3 cellular contexts compared by ENCODE assay signal in the genomic region with DNA sequence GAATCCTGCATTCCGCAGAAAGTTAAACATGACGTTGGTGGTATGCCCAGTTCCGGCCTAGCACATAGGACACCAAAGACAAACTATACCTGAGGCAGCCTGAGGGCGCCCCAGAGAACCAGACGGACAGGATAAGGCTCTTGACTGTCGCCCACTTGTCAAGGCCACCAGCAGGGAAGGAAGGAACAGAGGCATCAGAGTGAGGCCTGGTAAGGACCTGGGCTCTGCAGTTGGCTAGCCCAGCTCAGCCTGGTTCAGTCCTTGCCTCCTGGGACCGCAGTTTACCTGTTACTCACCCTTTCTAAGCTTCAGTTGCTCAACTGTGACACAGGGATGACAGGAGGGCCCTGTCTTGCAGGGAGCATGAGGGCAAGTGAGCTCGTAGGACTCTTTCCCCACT.
A peak's percentile ranks its signal among the peaks of the same experiment; 100 is the strongest.
TF ChIP-seq lines count a peak whose summit lies in the region.

No MANE protein-coding gene starts in this region.

TF ChIP-seq in IMR-90, 13 proteins besides CTCF, POLR2A, EP300 and RAD21:
- TF ChIP-seq MXI1 (IDR thresholded peaks at IDR 0.05; ENCODE audit: borderline replicate concordance, low read depth, low read length) (no peak), CHD1 (IDR thresholded peaks at IDR 0.05; ENCODE audit: low read depth, low read length) (no peak), MAFK (IDR thresholded peaks at IDR 0.05; ENCODE audit: low read depth, low read length) (no peak), FOS (IDR thresholded peaks at IDR 0.05; ENCODE audit: low read depth, low read length) (no peak), SMC3 (IDR thresholded peaks at IDR 0.05; ENCODE audit: low read depth, low read length) (no peak), MAZ (IDR thresholded peaks at IDR 0.05; ENCODE audit: borderline replicate concordance, low read depth, low read length) (no peak), NFE2L2 (IDR thresholded peaks at IDR 0.05; ENCODE audit: low read depth, low read length) (no peak), RCOR1 (IDR thresholded peaks at IDR 0.05; ENCODE audit: insufficient replicate concordance, low read length) (no peak), BHLHE40 (IDR thresholded peaks at IDR 0.05; ENCODE audit: low read depth, low read length) (no peak), CEBPB (IDR thresholded peaks at IDR 0.05; ENCODE audit: low read depth, low read length) (no peak), RFX5 (IDR thresholded peaks at IDR 0.05; ENCODE audit: low read depth, low read length) (no peak)
- TF ChIP-seq, protein P1, sequence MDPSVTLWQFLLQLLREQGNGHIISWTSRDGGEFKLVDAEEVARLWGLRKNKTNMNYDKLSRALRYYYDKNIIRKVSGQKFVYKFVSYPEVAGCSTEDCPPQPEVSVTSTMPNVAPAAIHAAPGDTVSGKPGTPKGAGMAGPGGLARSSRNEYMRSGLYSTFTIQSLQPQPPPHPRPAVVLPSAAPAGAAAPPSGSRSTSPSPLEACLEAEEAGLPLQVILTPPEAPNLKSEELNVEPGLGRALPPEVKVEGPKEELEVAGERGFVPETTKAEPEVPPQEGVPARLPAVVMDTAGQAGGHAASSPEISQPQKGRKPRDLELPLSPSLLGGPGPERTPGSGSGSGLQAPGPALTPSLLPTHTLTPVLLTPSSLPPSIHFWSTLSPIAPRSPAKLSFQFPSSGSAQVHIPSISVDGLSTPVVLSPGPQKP (IDR thresholded peaks at IDR 0.05; ENCODE audit: borderline replicate concordance, low read depth, low read length) = no peak
- TF ChIP-seq, protein P2, sequence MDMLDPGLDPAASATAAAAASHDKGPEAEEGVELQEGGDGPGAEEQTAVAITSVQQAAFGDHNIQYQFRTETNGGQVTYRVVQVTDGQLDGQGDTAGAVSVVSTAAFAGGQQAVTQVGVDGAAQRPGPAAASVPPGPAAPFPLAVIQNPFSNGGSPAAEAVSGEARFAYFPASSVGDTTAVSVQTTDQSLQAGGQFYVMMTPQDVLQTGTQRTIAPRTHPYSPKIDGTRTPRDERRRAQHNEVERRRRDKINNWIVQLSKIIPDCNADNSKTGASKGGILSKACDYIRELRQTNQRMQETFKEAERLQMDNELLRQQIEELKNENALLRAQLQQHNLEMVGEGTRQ (IDR thresholded peaks at IDR 0.05; ENCODE audit: low read depth, low read length) = no peak
TF ChIP-seq in IMR-90: peak in this region for 0.

TF ChIP-seq in K562, 482 proteins besides CTCF, POLR2A, EP300 and RAD21 (continues in another document):
- TF ChIP-seq ERF (CRISPR knock-in tag; IDR thresholded peaks at IDR 0.05) (no peak), RFX5 (IDR thresholded peaks at IDR 0.05; ENCODE audit: low read depth, low read length) (no peak)
- TF ChIP-seq, protein P3, sequence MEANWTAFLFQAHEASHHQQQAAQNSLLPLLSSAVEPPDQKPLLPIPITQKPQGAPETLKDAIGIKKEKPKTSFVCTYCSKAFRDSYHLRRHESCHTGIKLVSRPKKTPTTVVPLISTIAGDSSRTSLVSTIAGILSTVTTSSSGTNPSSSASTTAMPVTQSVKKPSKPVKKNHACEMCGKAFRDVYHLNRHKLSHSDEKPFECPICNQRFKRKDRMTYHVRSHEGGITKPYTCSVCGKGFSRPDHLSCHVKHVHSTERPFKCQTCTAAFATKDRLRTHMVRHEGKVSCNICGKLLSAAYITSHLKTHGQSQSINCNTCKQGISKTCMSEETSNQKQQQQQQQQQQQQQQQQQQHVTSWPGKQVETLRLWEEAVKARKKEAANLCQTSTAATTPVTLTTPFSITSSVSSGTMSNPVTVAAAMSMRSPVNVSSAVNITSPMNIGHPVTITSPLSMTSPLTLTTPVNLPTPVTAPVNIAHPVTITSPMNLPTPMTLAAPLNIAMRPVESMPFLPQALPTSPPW (CRISPR knock-in tag; IDR thresholded peaks at IDR 0.05) = no peak
- TF ChIP-seq, protein P4, sequence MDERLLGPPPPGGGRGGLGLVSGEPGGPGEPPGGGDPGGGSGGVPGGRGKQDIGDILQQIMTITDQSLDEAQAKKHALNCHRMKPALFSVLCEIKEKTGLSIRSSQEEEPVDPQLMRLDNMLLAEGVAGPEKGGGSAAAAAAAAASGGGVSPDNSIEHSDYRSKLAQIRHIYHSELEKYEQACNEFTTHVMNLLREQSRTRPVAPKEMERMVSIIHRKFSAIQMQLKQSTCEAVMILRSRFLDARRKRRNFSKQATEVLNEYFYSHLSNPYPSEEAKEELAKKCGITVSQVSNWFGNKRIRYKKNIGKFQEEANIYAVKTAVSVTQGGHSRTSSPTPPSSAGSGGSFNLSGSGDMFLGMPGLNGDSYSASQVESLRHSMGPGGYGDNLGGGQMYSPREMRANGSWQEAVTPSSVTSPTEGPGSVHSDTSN (CRISPR knock-in tag; IDR thresholded peaks at IDR 0.05; ENCODE audit: low read depth) = no peak
- TF ChIP-seq, protein P4 (tag; conservative IDR thresholded peaks at IDR 0.05; ENCODE audit: low read depth) = no peak
- TF ChIP-seq, protein P5, sequence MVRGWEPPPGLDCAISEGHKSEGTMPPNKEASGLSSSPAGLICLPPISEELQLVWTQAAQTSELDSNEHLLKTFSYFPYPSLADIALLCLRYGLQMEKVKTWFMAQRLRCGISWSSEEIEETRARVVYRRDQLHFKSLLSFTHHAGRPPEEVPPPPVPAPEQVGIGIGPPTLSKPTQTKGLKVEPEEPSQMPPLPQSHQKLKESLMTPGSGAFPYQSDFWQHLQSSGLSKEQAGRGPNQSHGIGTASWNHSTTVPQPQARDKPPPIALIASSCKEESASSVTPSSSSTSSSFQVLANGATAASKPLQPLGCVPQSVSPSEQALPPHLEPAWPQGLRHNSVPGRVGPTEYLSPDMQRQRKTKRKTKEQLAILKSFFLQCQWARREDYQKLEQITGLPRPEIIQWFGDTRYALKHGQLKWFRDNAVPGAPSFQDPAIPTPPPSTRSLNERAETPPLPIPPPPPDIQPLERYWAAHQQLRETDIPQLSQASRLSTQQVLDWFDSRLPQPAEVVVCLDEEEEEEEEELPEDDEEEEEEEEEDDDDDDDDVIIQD (CRISPR knock-in tag; IDR thresholded peaks at IDR 0.05) = no peak
- TF ChIP-seq, protein P6, sequence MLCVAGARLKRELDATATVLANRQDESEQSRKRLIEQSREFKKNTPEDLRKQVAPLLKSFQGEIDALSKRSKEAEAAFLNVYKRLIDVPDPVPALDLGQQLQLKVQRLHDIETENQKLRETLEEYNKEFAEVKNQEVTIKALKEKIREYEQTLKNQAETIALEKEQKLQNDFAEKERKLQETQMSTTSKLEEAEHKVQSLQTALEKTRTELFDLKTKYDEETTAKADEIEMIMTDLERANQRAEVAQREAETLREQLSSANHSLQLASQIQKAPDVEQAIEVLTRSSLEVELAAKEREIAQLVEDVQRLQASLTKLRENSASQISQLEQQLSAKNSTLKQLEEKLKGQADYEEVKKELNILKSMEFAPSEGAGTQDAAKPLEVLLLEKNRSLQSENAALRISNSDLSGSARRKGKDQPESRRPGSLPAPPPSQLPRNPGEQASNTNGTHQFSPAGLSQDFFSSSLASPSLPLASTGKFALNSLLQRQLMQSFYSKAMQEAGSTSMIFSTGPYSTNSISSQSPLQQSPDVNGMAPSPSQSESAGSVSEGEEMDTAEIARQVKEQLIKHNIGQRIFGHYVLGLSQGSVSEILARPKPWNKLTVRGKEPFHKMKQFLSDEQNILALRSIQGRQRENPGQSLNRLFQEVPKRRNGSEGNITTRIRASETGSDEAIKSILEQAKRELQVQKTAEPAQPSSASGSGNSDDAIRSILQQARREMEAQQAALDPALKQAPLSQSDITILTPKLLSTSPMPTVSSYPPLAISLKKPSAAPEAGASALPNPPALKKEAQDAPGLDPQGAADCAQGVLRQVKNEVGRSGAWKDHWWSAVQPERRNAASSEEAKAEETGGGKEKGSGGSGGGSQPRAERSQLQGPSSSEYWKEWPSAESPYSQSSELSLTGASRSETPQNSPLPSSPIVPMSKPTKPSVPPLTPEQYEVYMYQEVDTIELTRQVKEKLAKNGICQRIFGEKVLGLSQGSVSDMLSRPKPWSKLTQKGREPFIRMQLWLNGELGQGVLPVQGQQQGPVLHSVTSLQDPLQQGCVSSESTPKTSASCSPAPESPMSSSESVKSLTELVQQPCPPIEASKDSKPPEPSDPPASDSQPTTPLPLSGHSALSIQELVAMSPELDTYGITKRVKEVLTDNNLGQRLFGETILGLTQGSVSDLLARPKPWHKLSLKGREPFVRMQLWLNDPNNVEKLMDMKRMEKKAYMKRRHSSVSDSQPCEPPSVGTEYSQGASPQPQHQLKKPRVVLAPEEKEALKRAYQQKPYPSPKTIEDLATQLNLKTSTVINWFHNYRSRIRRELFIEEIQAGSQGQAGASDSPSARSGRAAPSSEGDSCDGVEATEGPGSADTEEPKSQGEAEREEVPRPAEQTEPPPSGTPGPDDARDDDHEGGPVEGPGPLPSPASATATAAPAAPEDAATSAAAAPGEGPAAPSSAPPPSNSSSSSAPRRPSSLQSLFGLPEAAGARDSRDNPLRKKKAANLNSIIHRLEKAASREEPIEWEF (CRISPR knock-in tag; IDR thresholded peaks at IDR 0.05) = no peak

TF ChIP-seq in HepG2, 621 proteins besides CTCF, POLR2A, EP300 and RAD21 (continues in another document):
- TF ChIP-seq KDM5B (CRISPR knock-in tag; IDR thresholded peaks at IDR 0.05; ENCODE audit: borderline replicate concordance) (peak; percentile 38; the same call in 1 of the 2 replicates), ZFX (CRISPR knock-in tag; IDR thresholded peaks at IDR 0.05; ENCODE audit: low read depth) (peak; percentile 43; the same call in 1 of the 2 replicates), ZBTB38 (CRISPR knock-in tag; IDR thresholded peaks at IDR 0.05) (0 out of 2 replicates have a peak, but pooled peaks have one; percentile 25), ZSCAN31 (CRISPR knock-in tag; IDR thresholded peaks at IDR 0.05; ENCODE audit: low read depth) (no peak), RBM22 (optimal IDR thresholded peaks at IDR 0.05; ENCODE audit: low read length) (peak; percentile 95), RBFOX2 (IDR thresholded peaks at IDR 0.05; ENCODE audit: low read depth, low read length) (no peak), SYNCRIP (IDR thresholded peaks at IDR 0.05; ENCODE audit: insufficient read depth, low read depth, low read length) (no peak), POLR2AphosphoS2 (IDR thresholded peaks at IDR 0.05; ENCODE audit: low read depth, low read length) (peak; percentile 20; the same call in 1 of the 2 replicates), SAP130 (CRISPR knock-in tag; IDR thresholded peaks at IDR 0.05; ENCODE audit: low read depth) (peak; percentile 20; the same call in 1 of the 2 replicates), TARDBP (CRISPR knock-in tag; IDR thresholded peaks at IDR 0.05) (0 out of 2 replicates have a peak, but pooled peaks have one; percentile 40)
- TF ChIP-seq, protein P7, sequence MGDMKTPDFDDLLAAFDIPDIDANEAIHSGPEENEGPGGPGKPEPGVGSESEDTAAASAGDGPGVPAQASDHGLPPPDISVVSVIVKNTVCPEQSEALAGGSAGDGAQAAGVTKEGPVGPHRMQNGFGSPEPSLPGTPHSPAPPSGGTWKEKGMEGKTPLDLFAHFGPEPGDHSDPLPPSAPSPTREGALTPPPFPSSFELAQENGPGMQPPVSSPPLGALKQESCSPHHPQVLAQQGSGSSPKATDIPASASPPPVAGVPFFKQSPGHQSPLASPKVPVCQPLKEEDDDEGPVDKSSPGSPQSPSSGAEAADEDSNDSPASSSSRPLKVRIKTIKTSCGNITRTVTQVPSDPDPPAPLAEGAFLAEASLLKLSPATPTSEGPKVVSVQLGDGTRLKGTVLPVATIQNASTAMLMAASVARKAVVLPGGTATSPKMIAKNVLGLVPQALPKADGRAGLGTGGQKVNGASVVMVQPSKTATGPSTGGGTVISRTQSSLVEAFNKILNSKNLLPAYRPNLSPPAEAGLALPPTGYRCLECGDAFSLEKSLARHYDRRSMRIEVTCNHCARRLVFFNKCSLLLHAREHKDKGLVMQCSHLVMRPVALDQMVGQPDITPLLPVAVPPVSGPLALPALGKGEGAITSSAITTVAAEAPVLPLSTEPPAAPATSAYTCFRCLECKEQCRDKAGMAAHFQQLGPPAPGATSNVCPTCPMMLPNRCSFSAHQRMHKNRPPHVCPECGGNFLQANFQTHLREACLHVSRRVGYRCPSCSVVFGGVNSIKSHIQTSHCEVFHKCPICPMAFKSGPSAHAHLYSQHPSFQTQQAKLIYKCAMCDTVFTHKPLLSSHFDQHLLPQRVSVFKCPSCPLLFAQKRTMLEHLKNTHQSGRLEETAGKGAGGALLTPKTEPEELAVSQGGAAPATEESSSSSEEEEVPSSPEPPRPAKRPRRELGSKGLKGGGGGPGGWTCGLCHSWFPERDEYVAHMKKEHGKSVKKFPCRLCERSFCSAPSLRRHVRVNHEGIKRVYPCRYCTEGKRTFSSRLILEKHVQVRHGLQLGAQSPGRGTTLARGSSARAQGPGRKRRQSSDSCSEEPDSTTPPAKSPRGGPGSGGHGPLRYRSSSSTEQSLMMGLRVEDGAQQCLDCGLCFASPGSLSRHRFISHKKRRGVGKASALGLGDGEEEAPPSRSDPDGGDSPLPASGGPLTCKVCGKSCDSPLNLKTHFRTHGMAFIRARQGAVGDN (CRISPR knock-in tag; IDR thresholded peaks at IDR 0.05) = peak; percentile 39
- TF ChIP-seq, protein P8, sequence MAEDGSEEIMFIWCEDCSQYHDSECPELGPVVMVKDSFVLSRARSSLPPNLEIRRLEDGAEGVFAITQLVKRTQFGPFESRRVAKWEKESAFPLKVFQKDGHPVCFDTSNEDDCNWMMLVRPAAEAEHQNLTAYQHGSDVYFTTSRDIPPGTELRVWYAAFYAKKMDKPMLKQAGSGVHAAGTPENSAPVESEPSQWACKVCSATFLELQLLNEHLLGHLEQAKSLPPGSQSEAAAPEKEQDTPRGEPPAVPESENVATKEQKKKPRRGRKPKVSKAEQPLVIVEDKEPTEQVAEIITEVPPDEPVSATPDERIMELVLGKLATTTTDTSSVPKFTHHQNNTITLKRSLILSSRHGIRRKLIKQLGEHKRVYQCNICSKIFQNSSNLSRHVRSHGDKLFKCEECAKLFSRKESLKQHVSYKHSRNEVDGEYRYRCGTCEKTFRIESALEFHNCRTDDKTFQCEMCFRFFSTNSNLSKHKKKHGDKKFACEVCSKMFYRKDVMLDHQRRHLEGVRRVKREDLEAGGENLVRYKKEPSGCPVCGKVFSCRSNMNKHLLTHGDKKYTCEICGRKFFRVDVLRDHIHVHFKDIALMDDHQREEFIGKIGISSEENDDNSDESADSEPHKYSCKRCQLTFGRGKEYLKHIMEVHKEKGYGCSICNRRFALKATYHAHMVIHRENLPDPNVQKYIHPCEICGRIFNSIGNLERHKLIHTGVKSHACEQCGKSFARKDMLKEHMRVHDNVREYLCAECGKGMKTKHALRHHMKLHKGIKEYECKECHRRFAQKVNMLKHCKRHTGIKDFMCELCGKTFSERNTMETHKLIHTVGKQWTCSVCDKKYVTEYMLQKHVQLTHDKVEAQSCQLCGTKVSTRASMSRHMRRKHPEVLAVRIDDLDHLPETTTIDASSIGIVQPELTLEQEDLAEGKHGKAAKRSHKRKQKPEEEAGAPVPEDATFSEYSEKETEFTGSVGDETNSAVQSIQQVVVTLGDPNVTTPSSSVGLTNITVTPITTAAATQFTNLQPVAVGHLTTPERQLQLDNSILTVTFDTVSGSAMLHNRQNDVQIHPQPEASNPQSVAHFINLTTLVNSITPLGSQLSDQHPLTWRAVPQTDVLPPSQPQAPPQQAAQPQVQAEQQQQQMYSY (CRISPR knock-in tag; IDR thresholded peaks at IDR 0.05) = peak; percentile 88
